6 cellular contexts compared by ENCODE assay signal in the genomic region with DNA sequence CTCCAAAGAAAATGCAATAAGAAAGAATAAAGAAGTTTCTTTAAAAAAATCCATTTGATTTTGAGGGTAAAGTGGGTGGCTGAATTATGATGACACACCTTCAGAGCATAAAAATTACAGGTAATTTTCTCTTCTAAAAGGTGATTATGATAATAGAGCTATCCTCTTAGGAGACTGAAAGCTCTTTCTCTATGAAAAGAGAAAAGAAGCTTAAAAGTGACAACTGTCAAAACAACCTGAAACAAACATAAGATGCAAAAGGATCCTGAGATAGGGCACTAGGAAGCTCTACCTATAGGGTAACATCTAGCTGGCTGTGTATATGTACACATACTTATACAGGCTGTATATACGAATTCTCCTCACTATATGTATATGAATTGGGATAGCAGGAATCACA.
"Had no signal": no experiment of that assay in that cellular context is flagged by ENCODE, and none has a peak within 500 bp of the region (broad histone marks: within the 10 kb centered on the region; RNA-seq: fewer than 3 reads in every experiment).

No MANE protein-coding gene starts in this region.

- H3K27ac ChIP-seq: HL-60 had no signal

- H3K4me2 ChIP-seq: GM23338 had no signal

- ATAC-seq: GM23338, HepG2 had no signal

- DNase-seq: H9, HCEC 1CT, KBM-7 had no signal

- H2AFZ ChIP-seq: GM23338 had no signal

- H3K4me3 ChIP-seq: GM23338 had no signal
